23 cellular contexts compared by ENCODE assay signal in genomic region chr1:118290046-118290445, GRCh38.
"Had no signal": no experiment of that assay in that cellular context is flagged by ENCODE, and none has a peak within 500 bp of the region (broad histone marks: within the 10 kb centered on the region; RNA-seq: fewer than 3 reads in every experiment).

No MANE protein-coding gene starts in this region.

- H3K4me3 ChIP-seq: hepatocyte, pancreas, prostate gland, skin epidermis, transverse colon, uterus had no signal

- DNase-seq: activated CD4-positive, alpha-beta T cell treated with anti-CD3 and anti-CD28 coated beads for 48 hours; activated CD4-positive, alpha-beta T cell treated with anti-CD3 and anti-CD28 coated beads, Interleukin-2, amount 50 U/mL, for 48 hours; activated CD8-positive, alpha-beta memory T cell treated with anti-CD3 and anti-CD28 coated beads for 24 hours; activated effector memory CD4-positive, alpha-beta T cell treated with anti-CD3 and anti-CD28 coated beads, Interleukin-2, amount 50 U/mL, for 16 hours; activated naive CD4-positive, alpha-beta T cell treated with anti-CD3 and anti-CD28 coated beads for 36 hours; activated naive CD8-positive, alpha-beta T cell treated with anti-CD3 and anti-CD28 coated beads, Interleukin-2, amount 10 ng/mL, durations not matched to agents 7 days and 5 days; amniotic stem cell; central memory CD4-positive, alpha-beta T cell; foreskin keratinocyte; glutamatergic neuron; islet precursor cell; naive thymus-derived CD8-positive, alpha-beta T cell; nucleus accumbens; pancreas; stimulated activated CD4-positive, alpha-beta T cell treated with anti-CD3 and anti-CD28 coated beads, Interleukin-4, amount 100 ng/mL, for 4 hours; stimulated activated CD8-positive, alpha-beta memory T cell treated with anti-CD3 and anti-CD28 coated beads, Interleukin-4, amount 100 ng/mL, for 48 hours; T-helper 1 cell; transverse colon; uterus had no signal

- H3K27me3 ChIP-seq: foreskin keratinocyte, hepatocyte, pancreas, transverse colon, uterus had no signal

- ATAC-seq: foreskin keratinocyte; naive thymus-derived CD8-positive, alpha-beta T cell; pancreas; stimulated activated memory B cell treated with anti-CD40 and anti-IgM and Interleukin-4, amounts not matched to agents 10 μg/mL and 1 μg/mL and 100 μg/mL, for 72 hours had no signal

- H3K4me1 ChIP-seq: foreskin keratinocyte, pancreas, prostate gland, transverse colon, uterus had no signal

- H3K9me3 ChIP-seq: pancreas, prostate gland, transverse colon, uterus had no signal

- H3K36me3 ChIP-seq: pancreas, prostate gland, transverse colon, uterus had no signal

- H3K27ac ChIP-seq: foreskin keratinocyte, hepatocyte, pancreas, prostate gland, skin epidermis, transverse colon, uterus had no signal
